In genomic region chr1:168345939-168346338, GRCh38 we compare ENCODE assay signal across 20 cellular contexts.
DNase-seq lines count a peak whose midpoint lies in the region; ATAC-seq and TF ChIP-seq lines count a peak whose summit lies in the region.
"Had no signal": no experiment of that assay in that cellular context is flagged by ENCODE, and none has a peak within 500 bp of the region (broad histone marks: within the 10 kb centered on the region; RNA-seq: fewer than 3 reads in every experiment).

No MANE protein-coding gene starts in this region.

- H3K9me2 ChIP-seq in Loucy (replicated peaks; ENCODE audit: low read depth, low read length), result no peaks in the 10 kb centered on the region

- no peak overlapping the region for H3K9ac ChIP-seq in Loucy (ENCODE audit: low read depth, low read length, poor library complexity, severe bottlenecking)
- H3K9ac ChIP-seq: BLaER1 treated with 17β-estradiol and CSF1 and Interleukin-3, amounts not matched to agents 10 nM and 100 nM had no signal

- no peaks in the 10 kb centered on the region for H3K27me3 Mint-ChIP-seq in T-helper 2 cell treated with Interferon-gamma antibody and Interleukin-4, amounts not matched to agents 5 μg/mL and 100 μg/mL, for 36 hours (ENCODE audit: low read depth)
- H3K27me3 Mint-ChIP-seq: B cell; CD4-positive, alpha-beta T cell had no signal

- H3K27ac Mint-ChIP-seq in T-helper 2 cell treated with Interferon-gamma antibody and Interleukin-4, amounts not matched to agents 5 μg/mL and 100 μg/mL, for 36 hours, result no peak overlapping the region
- H3K27ac Mint-ChIP-seq: B cell; CD4-positive, alpha-beta T cell; CD8-positive, alpha-beta T cell had no signal

- TF ChIP-seq CTCF in Loucy (conservative IDR thresholded peaks at IDR 0.05; ENCODE audit: low read length) (no peak), coronary artery (IDR thresholded peaks at IDR 0.05) (no peak)

- peak overlapping the region; percentile 58; the same call in 1 of the 2 replicates for H2AFZ ChIP-seq in Loucy (ENCODE audit: low read length)

- no peaks in the 10 kb centered on the region for H3F3A ChIP-seq in Loucy (ENCODE audit: low read depth)

- no peaks in the 10 kb centered on the region for H3K36me3 ChIP-seq in Loucy (ENCODE audit: insufficient read depth, low read length)
- H3K36me3 ChIP-seq: BLaER1 treated with 17β-estradiol and CSF1 and Interleukin-3, amounts not matched to agents 10 nM and 100 nM had no signal

- H3K4me3 ChIP-seq in Jurkat, Clone E6-1 (ENCODE audit: low read length), result no peak overlapping the region
- H3K4me3 ChIP-seq in Loucy (ENCODE audit: low read length, poor library complexity, severe bottlenecking) (no peak overlapping the region), coronary artery (no peak overlapping the region)
- H3K4me3 ChIP-seq: A549; BLaER1 treated with 17β-estradiol and CSF1 and Interleukin-3, amounts not matched to agents 10 nM and 100 nM had no signal

- DNase-seq in Jurkat, Clone E6-1 (ENCODE audit: low read depth, low spot score), result peak; percentile 50
- peak; percentile 30 for DNase-seq in NCI-H82 treated with DMSO at 0.1 percent for 48 hours (lab: John Stamatoyannopoulos, UW; ENCODE audit: unreplicated experiment)
- no peak for DNase-seq in T-helper 2 cell treated with Interferon-gamma antibody and Interleukin-4, amounts not matched to agents 5 μg/mL and 100 μg/mL, for 36 hours (ENCODE audit: low spot score)
- DNase-seq in stimulated activated CD4-positive, alpha-beta T cell treated with anti-CD3 and anti-CD28 coated beads, Interleukin-2, amount 100 ng/mL, for 48 hours, result no peak
- DNase-seq in coronary artery (ENCODE audit: low spot score), result no peak
- DNase-seq in NCI-H510A treated with DMSO at 0.1 percent for 48 hours (lab: John Stamatoyannopoulos, UW), result no peak
- DNase-seq: AML-193; Caco-2; Calu3; CD4-positive, alpha-beta T cell; CD8-positive, alpha-beta T cell; DMS79 treated with DMSO at 0.1 percent for 48 hours; GF-D8 had no signal

- ATAC-seq in HG03439 (IDR thresholded peaks at IDR 0.05; ENCODE audit: unreplicated experiment), result no peak
- ATAC-seq: A549; CD8-positive, alpha-beta T cell had no signal

- no peak overlapping the region for H3K4me2 ChIP-seq in Loucy (ENCODE audit: low read depth, low read length, poor library complexity, severe bottlenecking)
- H3K4me2 ChIP-seq: A549; BLaER1 treated with 17β-estradiol and CSF1 and Interleukin-3, amounts not matched to agents 10 nM and 100 nM had no signal

- H3K4me1 Mint-ChIP-seq in T-helper 2 cell treated with Interferon-gamma antibody and Interleukin-4, amounts not matched to agents 5 μg/mL and 100 μg/mL, for 36 hours (ENCODE audit: low read depth), result peaks cover 64% of the 10 kb centered on the region

- H3K36me3 Mint-ChIP-seq in T-helper 2 cell treated with Interferon-gamma antibody and Interleukin-4, amounts not matched to agents 5 μg/mL and 100 μg/mL, for 36 hours (ENCODE audit: low read depth), result peaks cover 6% of the 10 kb centered on the region

- no peaks in the 10 kb centered on the region for H3K79me2 ChIP-seq in Loucy (ENCODE audit: insufficient read depth, low read length)

- H3K4me3 Mint-ChIP-seq in T-helper 2 cell treated with Interferon-gamma antibody and Interleukin-4, amounts not matched to agents 5 μg/mL and 100 μg/mL, for 36 hours, result peak overlapping the region; percentile 10
- H3K4me3 Mint-ChIP-seq: CD8-positive, alpha-beta T cell had no signal

- no peaks in the 10 kb centered on the region for H3K9me3 Mint-ChIP-seq in T-helper 2 cell treated with Interferon-gamma antibody and Interleukin-4, amounts not matched to agents 5 μg/mL and 100 μg/mL, for 36 hours
- H3K9me3 Mint-ChIP-seq: CD4-positive, alpha-beta T cell; CD8-positive, alpha-beta T cell had no signal

- H3K27me3 ChIP-seq in Loucy (ENCODE audit: insufficient read depth, low read length, poor library complexity, severe bottlenecking), result no peaks in the 10 kb centered on the region
- H3K27me3 ChIP-seq: BLaER1 treated with 17β-estradiol and CSF1 and Interleukin-3, amounts not matched to agents 10 nM and 100 nM had no signal

- H3K9me3 ChIP-seq in Loucy (ENCODE audit: insufficient read depth, low read depth, low read length), result no peaks in the 10 kb centered on the region
- H3K9me3 ChIP-seq: A549, Caco-2 had no signal

- H4K20me1 ChIP-seq in Loucy (ENCODE audit: insufficient read depth, low read length, poor library complexity, severe bottlenecking), result no peaks in the 10 kb centered on the region
- H4K20me1 ChIP-seq: BLaER1 treated with 17β-estradiol and CSF1 and Interleukin-3, amounts not matched to agents 10 nM and 100 nM had no signal

- no peak overlapping the region for H3K27ac ChIP-seq in coronary artery
- H3K27ac ChIP-seq: 22Rv1; A549; BLaER1 treated with 17β-estradiol and CSF1 and Interleukin-3, amounts not matched to agents 10 nM and 100 nM; C4-2B had no signal

- peaks cover 11% of the 10 kb centered on the region for H3K4me1 ChIP-seq in Loucy (ENCODE audit: insufficient read depth, low read length, poor library complexity, severe bottlenecking)

Comparison
In these comparisons a context has a peak if more than half of its experiments do, and no peak if none do; other contexts are left out.
1. DNase-seq: peak in Jurkat, Clone E6-1 (single experiment) and NCI-H82 treated with DMSO at 0.1 percent for 48 hours (single experiment); none in T-helper 2 cell treated with Interferon-gamma antibody and Interleukin-4, amounts not matched to agents 5 μg/mL and 100 μg/mL, for 36 hours (single experiment), stimulated activated CD4-positive, alpha-beta T cell treated with anti-CD3 and anti-CD28 coated beads, Interleukin-2, amount 100 ng/mL, for 48 hours (0 of 2), coronary artery (single experiment) and NCI-H510A treated with DMSO at 0.1 percent for 48 hours (single experiment).